5 cellular contexts compared by ENCODE assay signal in the genomic region with DNA sequence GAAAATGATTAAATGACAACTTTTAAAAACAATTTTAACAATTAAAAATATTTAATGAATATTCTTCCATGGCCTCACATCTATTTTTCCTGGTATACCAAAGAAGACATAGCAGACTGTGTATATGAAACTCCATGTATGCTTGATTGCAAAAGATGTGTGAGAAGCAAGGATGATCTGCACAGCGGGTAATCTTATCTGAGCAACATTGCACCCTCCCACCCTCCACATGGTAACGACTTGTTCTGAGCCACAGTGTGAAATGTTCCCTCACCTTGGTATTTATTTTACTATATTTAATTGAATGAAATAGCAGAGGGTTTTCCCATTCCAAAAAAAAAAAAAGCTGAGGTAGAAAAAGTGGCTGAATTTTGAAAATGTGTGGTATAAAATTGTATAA.
"Had no signal": no experiment of that assay in that cellular context is flagged by ENCODE, and none has a peak within 500 bp of the region (broad histone marks: within the 10 kb centered on the region; RNA-seq: fewer than 3 reads in every experiment).

No MANE protein-coding gene starts in this region.

- DNase-seq: H9, HCEC 1CT, KBM-7 had no signal

- ATAC-seq: GM23338, HepG2 had no signal
